12 cellular contexts compared by ENCODE assay signal in the genomic region with DNA sequence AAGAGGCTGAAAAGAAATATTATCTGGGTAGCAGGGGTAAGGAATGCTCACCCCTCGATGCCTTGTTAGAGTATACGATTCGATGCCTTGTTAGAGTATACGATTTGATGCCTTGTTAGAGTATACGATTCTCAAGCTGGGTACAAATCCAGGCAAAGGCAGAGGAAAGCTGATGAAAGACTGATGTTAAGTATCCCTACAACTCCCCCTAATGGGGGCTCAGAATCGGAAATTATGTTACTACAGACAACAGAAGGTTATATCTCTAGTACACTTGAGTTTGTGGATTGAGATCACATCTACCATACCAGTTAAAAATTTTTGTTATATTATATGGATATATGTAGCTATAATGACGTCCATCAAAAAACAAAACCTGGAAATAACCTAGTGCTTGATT. TPM values are rescaled to one million over a fixed set of nuclear protein-coding genes. Genes with fewer than 3 reads are reported as not detected.
DNase-seq lines count a peak whose midpoint lies in the region; ATAC-seq and TF ChIP-seq lines count a peak whose summit lies in the region.
"Had no signal": no experiment of that assay in that cellular context is flagged by ENCODE, and none has a peak within 500 bp of the region (broad histone marks: within the 10 kb centered on the region; RNA-seq: fewer than 3 reads in every experiment).

No MANE protein-coding gene starts in this region.

- H4K20me1 ChIP-seq in HCT116 (ENCODE audit: insufficient read depth): no peaks in the 10 kb centered on the region

- H3K4me3 ChIP-seq in HCT116 (replicated peaks in 1 of 2; ENCODE audit: low read depth in 1 of 2, low read length in 2 of 2): no peak overlapping the region
- H3K4me3 ChIP-seq: prostate gland had no signal

- H3K27me3 ChIP-seq in HCT116 (ENCODE audit: insufficient read depth, low read length): no peaks in the 10 kb centered on the region

- POLR2A ChIA-PET in HCT116 (lab: Charles Lee): no interaction called here

- no peak overlapping the region for H3K27ac ChIP-seq in HCT116 (ENCODE audit: low read depth, low read length)
- H3K27ac ChIP-seq: prostate gland had no signal

- TF ChIP-seq POLR2A in HCT116 (IDR thresholded peaks at IDR 0.05; ENCODE audit: borderline replicate concordance, extremely low read depth, insufficient read depth, insufficient read length): no peak

- H3K9me2 ChIP-seq in HCT116 (ENCODE audit: insufficient read depth): no peaks in the 10 kb centered on the region

- H3K4me1 Mint-ChIP-seq in chondrocyte (ENCODE audit: low read depth) (peaks cover 6% of the 10 kb centered on the region), nephron (no peaks in the 10 kb centered on the region)

- no peaks in the 10 kb centered on the region for H3K36me3 ChIP-seq in HCT116 (ENCODE audit: control insufficient read depth in 1 of 2, insufficient read depth in 2 of 2, low read length in 2 of 2)
- H3K36me3 ChIP-seq: prostate gland had no signal

- H3K79me2 ChIP-seq in HCT116 (ENCODE audit: insufficient read depth, low read length): no peaks in the 10 kb centered on the region

- H3K9ac ChIP-seq in HCT116 (ENCODE audit: low read length): no peak overlapping the region

- CTCF ChIA-PET in HCT116 (lab: Charles Lee): no interaction called here

- no peak overlapping the region for H3K4me2 ChIP-seq in HCT116 (ENCODE audit: low read length)

- RAD21 ChIA-PET in HCT116 (lab: Charles Lee; ENCODE audit: low non-redundant PET in 1 of 2, low total read pairs in 2 of 2, uncharacterized antibody in 2 of 2, unreplicated experiment in 2 of 2): interaction anchor here in 1 of 2 experiments (0.7 kb wide), 1 partner anchor 65 kb away, joined by 3 read pairs; no protein-coding TSS in a partner anchor

- no peak overlapping the region for H2AFZ ChIP-seq in HCT116 (ENCODE audit: low read depth, low read length, poor library complexity, severe bottlenecking)

- TF ChIP-seq CTCF in HCT116 (IDR thresholded peaks at IDR 0.05 in 2 of 3, conservative IDR thresholded peaks at IDR 0.05 in 1 of 3; ENCODE audit: borderline replicate concordance in 1 of 3, insufficient read depth in 1 of 3, low read depth in 2 of 3, low read length in 2 of 3) (peak; percentile 4 to 20 (median 17); a peak in 1 of 6 replicates), chondrocyte (IDR thresholded peaks at IDR 0.05) (peak; percentile 73), nephron (IDR thresholded peaks at IDR 0.05; ENCODE audit: unreplicated experiment in 3 of 3) (peak in 2 of 3 experiments; percentile 18 to 34)

- H3K27me3 Mint-ChIP-seq in chondrocyte (ENCODE audit: low read depth) (no peaks in the 10 kb centered on the region), nephron (ENCODE audit: low read depth) (no peaks in the 10 kb centered on the region)

- BruUV-seq in HCT116 (replicated peaks; lab: Mats Ljungman, UMichigan): no TSS peak

- H3K27ac Mint-ChIP-seq in chondrocyte (ENCODE audit: unreplicated experiment) (no peak overlapping the region), nephron (no peak overlapping the region)

- peaks cover 3 to 9% of the 10 kb centered on the region in 2 experiments for H3K4me1 ChIP-seq in HCT116 (ENCODE audit: control insufficient read depth in 1 of 2, insufficient read depth in 2 of 2, low read length in 2 of 2)
- H3K4me1 ChIP-seq: prostate gland had no signal

- TF ChIP-seq RAD21 in HCT116 (IDR thresholded peaks at IDR 0.05; ENCODE audit: low read depth): peak; percentile 48

- H3K36me3 Mint-ChIP-seq in chondrocyte (ENCODE audit: low read depth) (peaks cover 14% of the 10 kb centered on the region), nephron (ENCODE audit: low read depth) (peaks cover 23% of the 10 kb centered on the region)

- H3K9me3 ChIP-seq in HCT116 (ENCODE audit: control insufficient read depth in 1 of 2, insufficient read depth in 1 of 2, low read depth in 1 of 2, low read length in 2 of 2): no peaks in the 10 kb centered on the region
- H3K9me3 ChIP-seq: prostate gland had no signal

- ATAC-seq in HCT116: no peak; the same call in 1 of the 2 replicates
- no peak for ATAC-seq in HG02588 (IDR thresholded peaks at IDR 0.05; ENCODE audit: unreplicated experiment)
- no peak for ATAC-seq in HG03354 (IDR thresholded peaks at IDR 0.05; ENCODE audit: poor library complexity, severe bottlenecking, unreplicated experiment)
- ATAC-seq in GM19023 (IDR thresholded peaks at IDR 0.05; ENCODE audit: unreplicated experiment): no peak

- DNase-seq in HCT116 (ENCODE audit: low read depth, low spot score) (no peak), NCI-H82 treated with DMSO at 0.1 percent for 48 hours (lab: John Stamatoyannopoulos, UW; ENCODE audit: unreplicated experiment) (peak; percentile 2), chondrocyte (ENCODE audit: low spot score) (no peak), SKM-1 (lab: John Stamatoyannopoulos, UW; ENCODE audit: unreplicated experiment) (no peak)
- DNase-seq: activated CD8-positive, alpha-beta memory T cell treated with anti-CD3 and anti-CD28 coated beads, Interleukin-2, amount 50 U/mL, for 48 hours; central memory CD4-positive, alpha-beta T cell; NCI-H146 had no signal

- peaks cover 1% of the 10 kb centered on the region for H3K9me3 Mint-ChIP-seq in chondrocyte (ENCODE audit: low read depth)
- peaks cover 1% of the 10 kb centered on the region for H3K9me3 Mint-ChIP-seq in nephron

- H3K4me3 Mint-ChIP-seq in chondrocyte (ENCODE audit: unreplicated experiment) (no peak overlapping the region), nephron (no peak overlapping the region)

- intact Hi-C loops in HCT116 (cut with micrococcal nuclease): no loop called here

TF ChIP-seq in HCT116, 20 proteins besides CTCF, POLR2A, EP300 and RAD21:
- TF ChIP-seq FOSL1 (IDR thresholded peaks at IDR 0.05; ENCODE audit: low read depth): no peak
- TF ChIP-seq TCF7L2 (IDR thresholded peaks at IDR 0.05; ENCODE audit: borderline replicate concordance, extremely low read depth, insufficient read depth, insufficient read length): no peak
- no peak for TF ChIP-seq CEBPB (IDR thresholded peaks at IDR 0.05; ENCODE audit: low read depth)
- no peak for TF ChIP-seq REST (IDR thresholded peaks at IDR 0.05; ENCODE audit: low read depth)
- TF ChIP-seq CBX3 (IDR thresholded peaks at IDR 0.05; ENCODE audit: low read depth): no peak
- TF ChIP-seq JUND (IDR thresholded peaks at IDR 0.05): no peak
- TF ChIP-seq ELF1 (IDR thresholded peaks at IDR 0.05; ENCODE audit: borderline replicate concordance, low read depth): no peak
- TF ChIP-seq ZNF274 (IDR thresholded peaks at IDR 0.05; ENCODE audit: low read depth, low read length): no peak

RNA-seq across cellular contexts. Expression of gene LRRC66, which starts 4.8 kb away (rescaled TPM):
- total RNA-seq in HCT116 (2021; ENCODE audit: unreplicated experiment) (0.12 TPM), chondrocyte (0.57 to 1.5 TPM (median 0.77 TPM) in 3 replicates)
- 0.05 TPM in 1 of 2 replicates, not detected in the other for polyA plus RNA-seq in HCT116 (2012)

RNA-seq across cellular contexts. Expression of gene SGCB, which starts 22.7 kb away (rescaled TPM):
- 18.3 TPM for total RNA-seq in HCT116 (2021; ENCODE audit: unreplicated experiment)
- 3.7 and 7.0 TPM in 2 replicates for polyA plus RNA-seq in HCT116 (2012)
- total RNA-seq in chondrocyte: 91.6 to 105 TPM (median 94.2 TPM) in 3 replicates

RNA-seq across cellular contexts. Expression of gene SPATA18, which starts 35.7 kb away (rescaled TPM):
- total RNA-seq in HCT116 (2021; ENCODE audit: unreplicated experiment) (0.47 TPM), chondrocyte (17.9 to 18.7 TPM (median 18.6 TPM) in 3 replicates)
- 0.04 and 0.14 TPM in 2 replicates for polyA plus RNA-seq in HCT116 (2012)

Comparison
In these comparisons a context has a peak if more than half of its experiments do, and no peak if none do; other contexts are left out.
1. CTCF ChIP-seq: peak in every context shown above with its lines; median percentile 73 in chondrocyte; 26 in nephron; 17 in HCT116.
2. RNA of gene SPATA18, which starts 35.7 kb away (total RNA-seq): 17.9 to 18.7 TPM in chondrocyte; 0.47 TPM in HCT116 (single experiment); every median in the first group is over 10 times any median in the second.